In genomic region chr18:79962835-79963657, GRCh38 we compare ENCODE assay signal across 8 cellular contexts. TPM values are rescaled to one million over a fixed set of nuclear protein-coding genes. Genes with fewer than 3 reads are reported as not detected.
DNase-seq lines count a peak whose midpoint lies in the region; ATAC-seq and TF ChIP-seq lines count a peak whose summit lies in the region.

No MANE protein-coding gene starts in this region.

- H3K4me3 ChIP-seq in CD8-positive, alpha-beta memory T cell (ENCODE audit: low read length), result peak overlapping the region; percentile 28
- H3K4me3 ChIP-seq in PC-3 (ENCODE audit: low read length) (no peak overlapping the region), esophagus (ENCODE audit: low read depth in 1 of 2, low read length in 2 of 2) (no peak overlapping the region), SK-N-SH (ENCODE audit: low read depth in 2 of 2, low read length in 1 of 2) (no peak overlapping the region)

- DNase-seq in CD8-positive, alpha-beta memory T cell, result peak in 4 of 5 donors; percentile 63 to 82 (median 66)
- peak; percentile 71 for DNase-seq in PC-3
- no peak for DNase-seq in SKM-1 (lab: John Stamatoyannopoulos, UW; ENCODE audit: unreplicated experiment)
- no peak for DNase-seq in Ammon's horn (ENCODE audit: low spot score)
- no peak for DNase-seq in SK-N-SH
- no peak for DNase-seq in NCI-H345 treated with DMSO at 0.1 percent for 48 hours (lab: John Stamatoyannopoulos, UW; ENCODE audit: unreplicated experiment)

- TF ChIP-seq EP300 in SK-N-SH (IDR thresholded peaks at IDR 0.05; ENCODE audit: borderline replicate concordance in 1 of 2, low read depth in 1 of 2, low read length in 1 of 2), result no peak

- H3K79me2 ChIP-seq in PC-3 (ENCODE audit: low read length) (peaks cover 31% of the 10 kb centered on the region), SK-N-SH (ENCODE audit: insufficient read depth) (no peaks in the 10 kb centered on the region; the same call in 1 of the 2 replicates)

- H3K27me3 Mint-ChIP-seq in CD8-positive, alpha-beta memory T cell, result peaks cover 0 to 7% of the 10 kb centered on the region in 2 donors

- H2AFZ ChIP-seq in PC-3 (ENCODE audit: low read length) (0 out of 2 replicates have a peak overlapping the region, but pooled peaks have one; percentile 58), SK-N-SH (ENCODE audit: low read depth) (no peak overlapping the region)

- TSS peak; percentile 19 for BruUV-seq in PC-3 (replicated peaks; lab: Mats Ljungman, UMichigan)

- H3K4me2 ChIP-seq in PC-3 (ENCODE audit: low read length) (peak overlapping the region; percentile 96), SK-N-SH (no peak overlapping the region)

- intact Hi-C loops in PC-3 (cut with micrococcal nuclease), result no loop called here

- H3K36me3 Mint-ChIP-seq in CD8-positive, alpha-beta memory T cell, result peaks cover 0 to 12% (median 0%) of the 10 kb centered on the region in 3 donors

- no peaks in the 10 kb centered on the region for H4K20me1 ChIP-seq in PC-3 (ENCODE audit: low read length)
- H4K20me1 ChIP-seq in SK-N-SH (ENCODE audit: insufficient read depth), result no peaks in the 10 kb centered on the region

- POLR2A ChIA-PET in CD8-positive, alpha-beta memory T cell (lab: Charles Lee), result interaction anchor here (0.7 to 1.6 kb wide), 4 partner anchors 11 to 565 kb away, joined by 3 to 6 read pairs (median 4); partner anchors contain the start of genes SLC66A2 and TXNL4A
- POLR2A ChIA-PET in PC-3 (lab: Charles Lee; ENCODE audit: unreplicated experiment), result no interaction called here
- POLR2A ChIA-PET in SK-N-SH (lab: Yijun Ruan, JAX), result no interaction called here

- H3K9ac ChIP-seq in PC-3 (ENCODE audit: low read length) (peak overlapping the region; percentile 32), SK-N-SH (no peak overlapping the region)

- CTCF ChIA-PET in CD8-positive, alpha-beta memory T cell (lab: Charles Lee), result interaction anchor here (0.9 to 2.0 kb wide), 5 partner anchors 10 to 22 kb away, joined by 3 to 13 read pairs (median 4); partner anchors contain the start of gene SLC66A2
- CTCF ChIA-PET in PC-3 (lab: Charles Lee), result no interaction called here
- CTCF ChIA-PET in SK-N-SH (lab: Yijun Ruan, JAX), result interaction anchor here (1.7 kb wide), 1 partner anchor 14 kb away, joined by 6 read pairs; no protein-coding TSS in a partner anchor

- no peak overlapping the region for H3K27ac ChIP-seq in CD8-positive, alpha-beta memory T cell (ENCODE audit: low read depth, low read length)
- H3K27ac ChIP-seq in PC-3 (ENCODE audit: low read length) (peak overlapping the region; percentile 89), esophagus (ENCODE audit: low read depth in 2 of 2, low read length in 1 of 2) (peak overlapping the region; percentile 31 to 53), SK-N-SH (ENCODE audit: low read depth in 2 of 2, low read length in 1 of 2) (no peak overlapping the region)

- ATAC-seq in GM21423 (IDR thresholded peaks at IDR 0.05; ENCODE audit: unreplicated experiment) (peak; percentile 30), PC-3 (no peak)

- H3K9me3 Mint-ChIP-seq in CD8-positive, alpha-beta memory T cell, result no peaks in the 10 kb centered on the region

- peaks cover 32 to 48% (median 34%) of the 10 kb centered on the region in 3 donors for H3K4me1 Mint-ChIP-seq in CD8-positive, alpha-beta memory T cell

- no peaks in the 10 kb centered on the region for H3K27me3 ChIP-seq in CD8-positive, alpha-beta memory T cell (ENCODE audit: insufficient read depth, low read length, poor library complexity, severe bottlenecking)
- no peaks in the 10 kb centered on the region for H3K27me3 ChIP-seq in PC-3 (ENCODE audit: low read length)
- no peaks in the 10 kb centered on the region for H3K27me3 ChIP-seq in esophagus (ENCODE audit: control insufficient read depth in 1 of 2, insufficient read depth in 2 of 2, low read length in 2 of 2)
- no peaks in the 10 kb centered on the region for H3K27me3 ChIP-seq in SK-N-SH (ENCODE audit: insufficient read depth)

- H3K9me3 ChIP-seq in CD8-positive, alpha-beta memory T cell (ENCODE audit: low read length), result no peaks in the 10 kb centered on the region
- H3K9me3 ChIP-seq in PC-3 (ENCODE audit: low read length), result no peaks in the 10 kb centered on the region
- H3K9me3 ChIP-seq in esophagus (ENCODE audit: control insufficient read depth in 2 of 2, insufficient read depth in 1 of 2, low read depth in 1 of 2, low read length in 1 of 2), result no peaks in the 10 kb centered on the region
- no peaks in the 10 kb centered on the region for H3K9me3 ChIP-seq in SK-N-SH

- 76 to 83% methylated on average over 30 of the region's 30 CpGs for WGBS in esophagus, 2 donors
- WGBS in SK-N-SH (ENCODE audit: low lambda C conversion rate), result 94% methylated on average over 30 of the region's 30 CpGs

- peaks cover 35% of the 10 kb centered on the region for H3K4me1 ChIP-seq in CD8-positive, alpha-beta memory T cell (ENCODE audit: insufficient read depth, low read length)
- H3K4me1 ChIP-seq in PC-3 (ENCODE audit: insufficient read depth, low read length), result peaks cover 55% of the 10 kb centered on the region
- peaks cover 2 to 29% of the 10 kb centered on the region in 2 donors for H3K4me1 ChIP-seq in esophagus (ENCODE audit: control insufficient read depth in 2 of 2, insufficient read depth in 2 of 2, low read length in 1 of 2)
- H3K4me1 ChIP-seq in SK-N-SH (ENCODE audit: control insufficient read depth in 1 of 2, insufficient read depth in 2 of 2, low read depth in 1 of 2, low read length in 1 of 2), result peaks cover 0 to 12% of the 10 kb centered on the region in 2 experiments; a peak in 1 of 4 replicates

- TF ChIP-seq CTCF in PC-3 (conservative IDR thresholded peaks at IDR 0.05; ENCODE audit: low read depth, low read length), result no peak
- TF ChIP-seq CTCF in SK-N-SH (IDR thresholded peaks at IDR 0.05), result no peak

- no peaks in the 10 kb centered on the region for H3K36me3 ChIP-seq in CD8-positive, alpha-beta memory T cell (ENCODE audit: insufficient read depth, low read length)
- H3K36me3 ChIP-seq in PC-3 (ENCODE audit: low read depth, low read length) (peaks cover 4% of the 10 kb centered on the region; the same call in 1 of the 2 replicates), esophagus (ENCODE audit: control insufficient read depth in 2 of 2, insufficient read depth in 2 of 2, low read length in 1 of 2) (no peaks in the 10 kb centered on the region), SK-N-SH (replicated peaks in 1 of 2; ENCODE audit: control insufficient read depth in 1 of 2, insufficient read depth in 2 of 2, low read length in 1 of 2) (no peaks in the 10 kb centered on the region)

- H3F3A ChIP-seq in PC-3 (ENCODE audit: low read length, unreplicated experiment) (no peaks in the 10 kb centered on the region), SK-N-SH (replicated peaks; ENCODE audit: insufficient read depth) (peaks cover 3% of the 10 kb centered on the region)

- peak overlapping the region; percentile 82 to 98 (median 96) for H3K27ac Mint-ChIP-seq in CD8-positive, alpha-beta memory T cell

- H3K9me2 ChIP-seq in PC-3 (replicated peaks; ENCODE audit: low read length), result no peaks in the 10 kb centered on the region
- H3K9me2 ChIP-seq in SK-N-SH, result no peaks in the 10 kb centered on the region

- peak overlapping the region; percentile 78 to 86 (median 84) for H3K4me3 Mint-ChIP-seq in CD8-positive, alpha-beta memory T cell

- TF ChIP-seq RAD21 in SK-N-SH (IDR thresholded peaks at IDR 0.05; ENCODE audit: low read length), result no peak

TF ChIP-seq in SK-N-SH, 30 proteins besides CTCF, POLR2A, EP300 and RAD21 (continues in another document):
- TF ChIP-seq, protein P1, sequence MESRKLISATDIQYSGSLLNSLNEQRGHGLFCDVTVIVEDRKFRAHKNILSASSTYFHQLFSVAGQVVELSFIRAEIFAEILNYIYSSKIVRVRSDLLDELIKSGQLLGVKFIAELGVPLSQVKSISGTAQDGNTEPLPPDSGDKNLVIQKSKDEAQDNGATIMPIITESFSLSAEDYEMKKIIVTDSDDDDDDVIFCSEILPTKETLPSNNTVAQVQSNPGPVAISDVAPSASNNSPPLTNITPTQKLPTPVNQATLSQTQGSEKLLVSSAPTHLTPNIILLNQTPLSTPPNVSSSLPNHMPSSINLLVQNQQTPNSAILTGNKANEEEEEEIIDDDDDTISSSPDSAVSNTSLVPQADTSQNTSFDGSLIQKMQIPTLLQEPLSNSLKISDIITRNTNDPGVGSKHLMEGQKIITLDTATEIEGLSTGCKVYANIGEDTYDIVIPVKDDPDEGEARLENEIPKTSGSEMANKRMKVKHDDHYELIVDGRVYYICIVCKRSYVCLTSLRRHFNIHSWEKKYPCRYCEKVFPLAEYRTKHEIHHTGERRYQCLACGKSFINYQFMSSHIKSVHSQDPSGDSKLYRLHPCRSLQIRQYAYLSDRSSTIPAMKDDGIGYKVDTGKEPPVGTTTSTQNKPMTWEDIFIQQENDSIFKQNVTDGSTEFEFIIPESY (IDR thresholded peaks at IDR 0.05; ENCODE audit: borderline replicate concordance, low read depth), result no peak
- TF ChIP-seq FOSL2 (IDR thresholded peaks at IDR 0.05; ENCODE audit: borderline replicate concordance, low read depth) (no peak), GATA2 (CRISPR knock-in tag; IDR thresholded peaks at IDR 0.05) (no peak), MEF2A (IDR thresholded peaks at IDR 0.05; ENCODE audit: borderline replicate concordance, low read depth) (no peak), FOXM1 (IDR thresholded peaks at IDR 0.05; ENCODE audit: low read depth) (no peak), TEAD4 (IDR thresholded peaks at IDR 0.05; ENCODE audit: borderline replicate concordance, insufficient read depth) (no peak), SIN3A (IDR thresholded peaks at IDR 0.05; ENCODE audit: borderline replicate concordance, low read depth, low read length) (no peak), JUND (IDR thresholded peaks at IDR 0.05) (no peak), MXI1 (IDR thresholded peaks at IDR 0.05; ENCODE audit: low read depth, low read length) (no peak)

RNA-seq across cellular contexts. Expression of gene HSBP1L1, which starts 1.4 kb away (rescaled TPM):
- 1 to 10 TPM; 3.3 to 4.2 TPM for total RNA-seq in CD8-positive, alpha-beta memory T cell
- polyA plus RNA-seq in CD8-positive, alpha-beta memory T cell, result 17.2 TPM
- 45.7 and 56.8 TPM in 2 replicates for total RNA-seq in PC-3 (2014; rRNA removed)
- polyA plus RNA-seq in esophagus, result 10 to 100 TPM; 26.0 to 96.9 TPM
- 7.4 and 8.4 TPM in 2 replicates for polyA plus RNA-seq in SK-N-SH (2012; rRNA removed)
- 7.3 and 7.6 TPM in 2 replicates for polyA plus RNA-seq in SK-N-SH (2012; cell fraction: cytosol; rRNA removed)
- 14.9 and 16.5 TPM in 2 replicates for polyA plus RNA-seq in SK-N-SH (2012; cell fraction: nucleus; rRNA removed)

RNA-seq across cellular contexts. Expression of gene SLC66A2, which starts 11.6 kb away (rescaled TPM):
- total RNA-seq in CD8-positive, alpha-beta memory T cell, result 10 to 100 TPM; 29.9 to 31.7 TPM
- 18.3 TPM for polyA plus RNA-seq in CD8-positive, alpha-beta memory T cell
- 52.8 and 66.9 TPM in 2 replicates for total RNA-seq in PC-3 (2014; rRNA removed)
- polyA plus RNA-seq in esophagus, result 10 to 100 TPM; 38.8 to 57.7 TPM
- polyA plus RNA-seq in SK-N-SH (2012; rRNA removed), result 14.5 and 14.9 TPM in 2 replicates
- 6.8 and 12.3 TPM in 2 replicates for polyA plus RNA-seq in SK-N-SH (2012; cell fraction: cytosol; rRNA removed)
- 16.8 and 17.5 TPM in 2 replicates for polyA plus RNA-seq in SK-N-SH (2012; cell fraction: nucleus; rRNA removed)

RNA-seq across cellular contexts. Expression of gene TXNL4A, which starts 25.3 kb away (rescaled TPM):
- total RNA-seq in CD8-positive, alpha-beta memory T cell, result 100 to 1,000 TPM; 198 to 202 TPM
- polyA plus RNA-seq in CD8-positive, alpha-beta memory T cell, result 260 TPM
- 148 and 159 TPM in 2 replicates for total RNA-seq in PC-3 (2014; rRNA removed)
- polyA plus RNA-seq in esophagus (10 to 100 TPM; 65.2 to 66.7 TPM), SK-N-SH (2012; rRNA removed) (86.9 and 158 TPM in 2 replicates)
- 140 and 195 TPM in 2 replicates for polyA plus RNA-seq in SK-N-SH (2012; cell fraction: cytosol; rRNA removed)
- 45.0 and 80.6 TPM in 2 replicates for polyA plus RNA-seq in SK-N-SH (2012; cell fraction: nucleus; rRNA removed)

Comparison
In these comparisons a context has a peak if more than half of its experiments do, and no peak if none do; other contexts are left out.
1. DNase-seq: peak in CD8-positive, alpha-beta memory T cell (4 of 5) and PC-3 (single experiment); none in SKM-1 (single experiment), Ammon's horn (single experiment), SK-N-SH (single experiment) and NCI-H345 treated with DMSO at 0.1 percent for 48 hours (single experiment).
2. H3K27ac ChIP-seq: peak in PC-3 (single experiment) and esophagus (2 of 2); none in CD8-positive, alpha-beta memory T cell (single experiment) and SK-N-SH (0 of 2).